8 cellular contexts compared by ENCODE assay signal in genomic region chr11:10308208-10308954, GRCh38. TPM values are rescaled to one million over a fixed set of nuclear protein-coding genes. Genes with fewer than 3 reads are reported as not detected.
DNase-seq lines count a peak whose midpoint lies in the region; ATAC-seq and TF ChIP-seq lines count a peak whose summit lies in the region.

No MANE protein-coding gene starts in this region.

- H2AFZ ChIP-seq in mesenchymal stem cell (ENCODE audit: low read depth, low read length), result no peak overlapping the region

- H3K36me3 ChIP-seq in A673 (ENCODE audit: insufficient read depth, low read length, poor library complexity, severe bottlenecking), result no peaks in the 10 kb centered on the region
- H3K36me3 ChIP-seq in body of pancreas (replicated peaks in 1 of 2; ENCODE audit: insufficient read depth in 1 of 2, low read depth in 2 of 2), result no peaks in the 10 kb centered on the region
- H3K36me3 ChIP-seq in mesenchymal stem cell (ENCODE audit: control insufficient read depth in 1 of 2, insufficient read depth in 2 of 2, low read depth in 1 of 2, low read length in 2 of 2), result peaks cover 25 to 27% of the 10 kb centered on the region in 2 experiments

- no peak for TF ChIP-seq CTCF in A673 (conservative IDR thresholded peaks at IDR 0.05; ENCODE audit: low read depth, low read length)
- TF ChIP-seq CTCF in HFFc6 (IDR thresholded peaks at IDR 0.05), result no peak; the same call in 1 of the 2 replicates
- TF ChIP-seq CTCF in body of pancreas (IDR thresholded peaks at IDR 0.05), result peak in 1 of 7 experiments; percentile 18

- ATAC-seq in body of pancreas (no peak), HG03196 (IDR thresholded peaks at IDR 0.05; ENCODE audit: unreplicated experiment) (no peak), GM19463 (IDR thresholded peaks at IDR 0.05; ENCODE audit: unreplicated experiment) (no peak), HG03571 (IDR thresholded peaks at IDR 0.05; ENCODE audit: unreplicated experiment) (no peak)

- no peak for DNase-seq in A673 (ENCODE audit: low spot score)
- DNase-seq in HFFc6, result no peak
- no peak for DNase-seq in body of pancreas
- DNase-seq in mesenchymal stem cell, result peak; percentile 39
- DNase-seq in GM03348 (ENCODE audit: low spot score), result no peak

- no peak overlapping the region for H2BK15ac ChIP-seq in mesenchymal stem cell (ENCODE audit: low read depth, poor library complexity, severe bottlenecking)

- H3K4me3 Mint-ChIP-seq in HFFc6, result peak overlapping the region; percentile 98

- H3K9ac ChIP-seq in mesenchymal stem cell (ENCODE audit: low read length), result peak overlapping the region; percentile 100

- H3K27ac Mint-ChIP-seq in HFFc6, result peak overlapping the region; percentile 99

- intact Hi-C loops in A673 (cut with micrococcal nuclease; ENCODE audit: unreplicated experiment) (loop anchor here (5.0 to 10.0 kb wide), 3 partner anchors 336 to 694 kb away; no protein-coding TSS in a partner anchor), body of pancreas (cut with DNase I) (loop anchor here (5.0 kb wide), 1 partner anchor 101 kb away; no protein-coding TSS in a partner anchor)

- peak overlapping the region; percentile 72 for H4K8ac ChIP-seq in mesenchymal stem cell (ENCODE audit: low read length)

- peaks cover 19% of the 10 kb centered on the region for H3K9me3 Mint-ChIP-seq in HFFc6

- POLR2A ChIA-PET in A673 (lab: Charles Lee; ENCODE audit: low non-redundant PET), result interaction anchor here (0.6 kb wide), 1 partner anchor 326 kb away, joined by 3 read pairs; no protein-coding TSS in a partner anchor

- TF ChIP-seq POLR2A in body of pancreas (IDR thresholded peaks at IDR 0.05), result peak in 2 of 3 donors; percentile 53 to 56

- peak overlapping the region; percentile 74 for H3K4me2 ChIP-seq in mesenchymal stem cell (ENCODE audit: low read length, poor library complexity, severe bottlenecking)

- H3K9me3 ChIP-seq in A673 (ENCODE audit: low read depth, low read length, poor library complexity, severe bottlenecking), result no peaks in the 10 kb centered on the region
- H3K9me3 ChIP-seq in body of pancreas, result no peaks in the 10 kb centered on the region
- peaks cover 3% of the 10 kb centered on the region for H3K9me3 ChIP-seq in mesenchymal stem cell (ENCODE audit: control insufficient read depth, low read length)

- H3K4me1 Mint-ChIP-seq in HFFc6 (ENCODE audit: low read depth), result peaks cover 31% of the 10 kb centered on the region

- peaks cover 36% of the 10 kb centered on the region for H3K36me3 Mint-ChIP-seq in HFFc6 (ENCODE audit: low read depth)

- H3K18ac ChIP-seq in mesenchymal stem cell (ENCODE audit: low read depth in 1 of 2, low read length in 2 of 2), result peak overlapping the region; percentile 50 to 93

- peak overlapping the region in 1 of 2 experiments; percentile 75 for H2BK12ac ChIP-seq in mesenchymal stem cell (ENCODE audit: low read length in 2 of 2)

- H3K79me1 ChIP-seq in mesenchymal stem cell (replicated peaks; ENCODE audit: low read length, poor library complexity, severe bottlenecking), result no peaks in the 10 kb centered on the region

- H3K27me3 ChIP-seq in A673 (replicated peaks; ENCODE audit: insufficient read depth, low read depth, low read length, poor library complexity) (no peaks in the 10 kb centered on the region), body of pancreas (peaks cover 0 to 6% of the 10 kb centered on the region in 2 donors), mesenchymal stem cell (ENCODE audit: control insufficient read depth in 1 of 2, insufficient read depth in 1 of 2, low read length in 2 of 2) (no peaks in the 10 kb centered on the region)

- no peak overlapping the region for H3K14ac ChIP-seq in mesenchymal stem cell (ENCODE audit: low read length in 2 of 2)

- WGBS in body of pancreas, 2 donors, result 19% methylated on average over 16 of the region's 16 CpGs
- 22% methylated on average over 15 of the region's 16 CpGs for WGBS in mesenchymal stem cell

- CTCF ChIA-PET in A673 (lab: Charles Lee), result interaction anchor here (0.6 to 1.1 kb wide), 8 partner anchors 36 to 883 kb away, joined by 3 to 4 read pairs (median 3); no protein-coding TSS in a partner anchor

- peak overlapping the region; percentile 97 for H2AK5ac ChIP-seq in mesenchymal stem cell (ENCODE audit: low read length, severe bottlenecking)

- peaks cover 49% of the 10 kb centered on the region for H3K27me3 Mint-ChIP-seq in HFFc6 (ENCODE audit: insufficient read depth)

- peak overlapping the region in 1 of 2 experiments; percentile 77 for H3K4ac ChIP-seq in mesenchymal stem cell (ENCODE audit: low read depth in 1 of 2, low read length in 2 of 2)

- peak overlapping the region; percentile 91 for H2BK120ac ChIP-seq in mesenchymal stem cell (ENCODE audit: low read depth, low read length)

- H3K4me1 ChIP-seq in A673 (ENCODE audit: insufficient read depth, low read length, poor library complexity, severe bottlenecking) (peaks cover 6% of the 10 kb centered on the region), body of pancreas (peaks cover 70% of the 10 kb centered on the region), mesenchymal stem cell (ENCODE audit: control insufficient read depth, insufficient read depth, low read depth, low read length) (peaks cover 6% of the 10 kb centered on the region)

- H2BK5ac ChIP-seq in mesenchymal stem cell (ENCODE audit: low read depth, low read length, poor library complexity, severe bottlenecking), result peak overlapping the region; percentile 94

- no TSS peak for BruUV-seq in A673 (replicated peaks; lab: Mats Ljungman, UMichigan)

- H3K27ac ChIP-seq in A673 (ENCODE audit: low read depth, low read length, poor library complexity, severe bottlenecking) (peak overlapping the region; percentile 66), body of pancreas (peak overlapping the region in 3 of 4 donors; percentile 47 to 92 (median 87)), mesenchymal stem cell (ENCODE audit: low read length, poor library complexity, severe bottlenecking) (peak overlapping the region; percentile 96)

- H3K4me3 ChIP-seq in A673 (ENCODE audit: low read depth, low read length, poor library complexity, severe bottlenecking) (peak overlapping the region; percentile 73), body of pancreas (no peak overlapping the region), mesenchymal stem cell (ENCODE audit: insufficient read depth in 1 of 2, low read depth in 1 of 2, low read length in 2 of 2) (peak overlapping the region; percentile 91 to 93)

- H4K91ac ChIP-seq in mesenchymal stem cell (ENCODE audit: low read length), result peak overlapping the region; percentile 72

- H3K23ac ChIP-seq in mesenchymal stem cell (ENCODE audit: low read length in 2 of 2), result no peak overlapping the region

RNA-seq across cellular contexts. Expression of gene ADM, which starts 3.5 kb away (rescaled TPM):
- total RNA-seq in A673 (2021), result 2.3 and 3.8 TPM in 2 replicates
- 100 to 1,000 TPM; 219 to 346 (median 321) TPM for total RNA-seq in HFFc6 (2021; fragmentation: NEBNext Ultra II Directional; extraction: Animal tissue kit (Norgen Biotek cat#: 25700))
- 10 to 100 TPM; 52.7 to 85.4 TPM for total RNA-seq in body of pancreas
- 90.3 TPM for polyA plus RNA-seq in mesenchymal stem cell (2013, experiment 1 of 2)
- polyA plus RNA-seq in mesenchymal stem cell (2013, experiment 2 of 2), result 87.3 TPM

RNA-seq across cellular contexts. Expression of gene SBF2, which starts 14.4 kb away (rescaled TPM):
- total RNA-seq in A673 (2021) (24.7 and 31.8 TPM in 2 replicates), body of pancreas (10 to 100 TPM; 23.6 to 38.9 TPM)
- total RNA-seq in HFFc6 (2021; fragmentation: NEBNext Ultra II Directional; extraction: Animal tissue kit (Norgen Biotek cat#: 25700)), result 10 to 100 TPM; 25.2 to 36.0 (median 30.7) TPM
- polyA plus RNA-seq in mesenchymal stem cell (2013, experiment 1 of 2), result 21.0 TPM
- 20.2 TPM for polyA plus RNA-seq in mesenchymal stem cell (2013, experiment 2 of 2)

Comparison
In these comparisons a context has a peak if more than half of its experiments do, and no peak if none do; other contexts are left out.
1. H3K4me3 ChIP-seq: peak in A673 (single experiment) and mesenchymal stem cell (2 of 2); none in body of pancreas (0 of 2).
2. RNA of gene ADM, which starts 3.5 kb away (total RNA-seq): 219 to 346 TPM in HFFc6 and 52.7 to 85.4 TPM in body of pancreas; 2.3 to 3.8 TPM in A673; every median in the first group is over 10 times any median in the second.
3. Peak in every context shown above with its lines, with median percentiles within 50 percentile points of each other: H3K27ac ChIP-seq.